In the genomic region with DNA sequence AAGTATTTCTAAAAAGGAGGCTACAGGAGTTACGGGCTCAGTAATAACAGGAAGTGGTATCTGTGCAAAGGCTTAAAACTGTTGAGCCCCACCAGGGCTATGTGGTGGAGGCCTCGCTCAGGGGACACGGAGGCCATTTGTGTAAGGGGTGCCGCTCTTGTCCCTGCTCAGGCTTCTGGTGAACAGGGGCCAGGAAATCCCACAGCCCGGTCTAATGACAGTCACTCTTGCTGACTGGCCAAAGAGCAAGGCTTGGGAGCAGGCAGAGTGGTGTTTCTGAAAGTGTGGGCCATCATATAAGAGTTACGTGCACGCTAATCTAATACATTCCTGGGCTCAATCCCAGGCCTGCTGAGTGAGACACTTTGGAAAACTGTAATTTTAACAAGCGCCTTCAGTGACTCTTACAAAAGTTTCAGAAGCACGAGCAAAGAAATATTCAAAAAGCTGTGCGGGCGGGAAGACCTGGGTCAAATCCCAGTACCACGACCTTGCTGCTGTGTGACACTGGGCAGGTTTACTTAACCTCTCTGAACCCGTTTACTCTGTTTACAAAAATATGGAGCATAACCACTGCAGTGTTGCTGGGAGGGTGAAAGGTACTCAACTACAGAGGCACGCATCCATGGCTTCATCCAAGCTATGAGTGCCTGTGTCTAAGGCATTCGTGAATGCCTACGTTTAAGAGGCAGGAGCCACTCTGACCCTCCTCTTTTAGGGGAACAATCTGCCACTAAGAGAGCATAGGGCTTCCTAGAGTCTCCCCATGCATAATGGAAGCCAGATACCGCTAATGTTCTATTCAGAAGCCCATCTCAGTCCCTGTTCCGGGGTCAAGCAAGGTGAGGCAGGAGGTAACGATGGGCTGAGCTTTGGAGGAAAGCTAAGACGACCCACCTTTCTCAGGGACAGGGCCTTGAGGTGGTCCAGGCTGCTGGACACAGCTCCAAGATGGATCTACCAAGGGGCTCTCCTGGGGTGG, we compare ENCODE assay signal across 10 cellular contexts. TPM values are rescaled to one million over a fixed set of nuclear protein-coding genes. Genes with fewer than 3 reads are reported as not detected.
DNase-seq lines count a peak whose midpoint lies in the region; ATAC-seq and TF ChIP-seq lines count a peak whose summit lies in the region.
"Had no signal": no experiment of that assay in that cellular context is flagged by ENCODE, and none has a peak within 500 bp of the region (broad histone marks: within the 10 kb centered on the region; RNA-seq: fewer than 3 reads in every experiment).

No MANE protein-coding gene starts in this region.

- H3K27ac Mint-ChIP-seq in CD8-positive, alpha-beta T cell: peak overlapping the region; percentile 98
- no peak overlapping the region for H3K27ac Mint-ChIP-seq in endothelial cell (ENCODE audit: unreplicated experiment)

- POLR2A ChIA-PET in CD8-positive, alpha-beta T cell (lab: Charles Lee): interaction anchor here (0.9 to 5.4 kb wide), 6 partner anchors 10 to 78 kb away, joined by 3 to 54 read pairs (median 4); no protein-coding TSS in a partner anchor

- no peaks in the 10 kb centered on the region for H3K27me3 ChIP-seq in CD8-positive, alpha-beta T cell (ENCODE audit: insufficient read depth, low read length)
- H3K27me3 ChIP-seq in SJSA1 (replicated peaks): no peaks in the 10 kb centered on the region

- peaks cover 24% of the 10 kb centered on the region for H3K36me3 Mint-ChIP-seq in CD8-positive, alpha-beta T cell
- no peaks in the 10 kb centered on the region for H3K36me3 Mint-ChIP-seq in endothelial cell (ENCODE audit: low read depth, unreplicated experiment)

- peaks cover 51% of the 10 kb centered on the region for H3K4me1 ChIP-seq in CD8-positive, alpha-beta T cell (ENCODE audit: insufficient read depth, low read length)
- peaks cover 45% of the 10 kb centered on the region for H3K4me1 ChIP-seq in SJSA1 (replicated peaks)

- H3K27ac ChIP-seq in CD8-positive, alpha-beta T cell (ENCODE audit: low read depth, low read length): peak overlapping the region; percentile 67
- H3K27ac ChIP-seq in SJSA1: peak overlapping the region; percentile 25

- H3K27me3 Mint-ChIP-seq in CD8-positive, alpha-beta T cell (ENCODE audit: low read depth): no peaks in the 10 kb centered on the region
- H3K27me3 Mint-ChIP-seq in endothelial cell (ENCODE audit: unreplicated experiment): peaks cover 22% of the 10 kb centered on the region

- H3K36me3 ChIP-seq in CD8-positive, alpha-beta T cell (ENCODE audit: insufficient read depth, low read length): no peaks in the 10 kb centered on the region
- peaks cover 50% of the 10 kb centered on the region for H3K36me3 ChIP-seq in SJSA1

- peak overlapping the region; percentile 90 for H3K4me3 ChIP-seq in CD8-positive, alpha-beta T cell (ENCODE audit: low read depth, low read length)
- peak overlapping the region; percentile 93 for H3K4me3 ChIP-seq in SJSA1

- intact Hi-C loops in CD8-positive, alpha-beta T cell (cut with DNase I, micrococcal nuclease): loop anchor here in 1 of 2 experiments (1.0 to 5.0 kb wide), 3 partner anchors 11 to 424 kb away; a partner anchor contains a TSS
- intact Hi-C loops in sciatic nerve (cut with DNase I): no loop called here

- peak overlapping the region; percentile 95 for H3K4me3 Mint-ChIP-seq in CD8-positive, alpha-beta T cell
- peak overlapping the region; percentile 67 for H3K4me3 Mint-ChIP-seq in endothelial cell (ENCODE audit: unreplicated experiment)

- peak in 5 of 7 experiments; percentile 34 to 81 (median 48) for DNase-seq in CD8-positive, alpha-beta T cell
- DNase-seq in SJSA1 (ENCODE audit: low read depth in 1 of 2, low spot score in 2 of 2) (no peak), endothelial cell (ENCODE audit: low spot score) (no peak), sciatic nerve (ENCODE audit: low spot score) (no peak), HuH-7 (ENCODE audit: low spot score) (no peak), NCI-H1092 (lab: John Stamatoyannopoulos, UW) (no peak), NCI-H1417 (lab: John Stamatoyannopoulos, UW) (no peak)
- DNase-seq: MM.1S had no signal

- H3K4me1 Mint-ChIP-seq in CD8-positive, alpha-beta T cell (ENCODE audit: low read depth): peaks cover 56% of the 10 kb centered on the region
- H3K4me1 Mint-ChIP-seq in endothelial cell (ENCODE audit: unreplicated experiment): peaks cover 10% of the 10 kb centered on the region

- no peaks in the 10 kb centered on the region for H3K9me3 ChIP-seq in CD8-positive, alpha-beta T cell (ENCODE audit: low read length)
- 0 out of 2 replicates have a peak, but pooled peaks cover 2% of the 10 kb centered on the region for H3K9me3 ChIP-seq in SJSA1 (replicated peaks)

- peak; percentile 24 for ATAC-seq in CD8-positive, alpha-beta T cell
- ATAC-seq in sciatic nerve (peak; percentile 9), GM18498 (IDR thresholded peaks at IDR 0.05; ENCODE audit: unreplicated experiment) (no peak)

- TF ChIP-seq CTCF in CD8-positive, alpha-beta T cell (IDR thresholded peaks at IDR 0.05): no peak
- TF ChIP-seq CTCF in endothelial cell (IDR thresholded peaks at IDR 0.05; ENCODE audit: unreplicated experiment): no peak

- H3K9me3 Mint-ChIP-seq in CD8-positive, alpha-beta T cell: no peaks in the 10 kb centered on the region
- no peaks in the 10 kb centered on the region for H3K9me3 Mint-ChIP-seq in endothelial cell (ENCODE audit: unreplicated experiment)

- CTCF ChIA-PET in CD8-positive, alpha-beta T cell (lab: Charles Lee): interaction anchor here (0.7 to 2.8 kb wide), 8 partner anchors 9 to 77 kb away, joined by 3 to 11 read pairs (median 8); no protein-coding TSS in a partner anchor

RNA-seq across cellular contexts. Expression of a gene that starts 2.0 kb away (rescaled TPM):
- total RNA-seq in CD8-positive, alpha-beta T cell: 10 to 100 TPM; 17.6 to 18.5 TPM
- 18.1 and 31.3 TPM in 2 replicates for total RNA-seq in SJSA1 (2014; rRNA removed; shearing (Covaris generic))
- 0.13 TPM for total RNA-seq in endothelial cell (ENCODE audit: unreplicated experiment)
- total RNA-seq in sciatic nerve: 5.7 TPM
- total RNA-seq: lung microvascular endothelial cell had no signal

Comparison
In these comparisons a context has a peak if more than half of its experiments do, and no peak if none do; other contexts are left out.
1. DNase-seq: peak in CD8-positive, alpha-beta T cell (5 of 7); none in SJSA1 (0 of 2), endothelial cell (single experiment), sciatic nerve (single experiment), HuH-7 (single experiment), NCI-H1092 (single experiment) and NCI-H1417 (0 of 3).